14 cellular contexts compared by ENCODE assay signal in genomic region chr14:75675265-75675960, GRCh38. TPM values are rescaled to one million over a fixed set of nuclear protein-coding genes. Genes with fewer than 3 reads are reported as not detected.
DNase-seq lines count a peak whose midpoint lies in the region; ATAC-seq, FAIRE-seq and TF ChIP-seq lines count a peak whose summit lies in the region.
"Had no signal": no experiment of that assay in that cellular context is flagged by ENCODE, and none has a peak within 500 bp of the region (broad histone marks: within the 10 kb centered on the region; RNA-seq: fewer than 3 reads in every experiment).

No MANE protein-coding gene starts in this region.

- H3K27me3 ChIP-seq in DND-41 (ENCODE audit: insufficient read depth, low read length, poor library complexity) (no peaks in the 10 kb centered on the region), keratinocyte (ENCODE audit: control insufficient read depth, extremely low read depth, insufficient read depth, low read length) (no peaks in the 10 kb centered on the region)

- H3K9me1 ChIP-seq in keratinocyte (ENCODE audit: control insufficient read depth, extremely low read depth, insufficient read depth, low read length): no peaks in the 10 kb centered on the region

- H3K27ac Mint-ChIP-seq in activated naive CD4-positive, alpha-beta T cell treated with anti-CD3 and anti-CD28 coated beads, Interleukin-2, amount 10 ng/mL, durations not matched to agents 7 days and 5 days: no peak overlapping the region
- H3K27ac Mint-ChIP-seq: activated naive CD8-positive, alpha-beta T cell treated with anti-CD3 and anti-CD28 coated beads, Interleukin-2, amount 50 U/mL, for 24 hours; dendritic cell treated with granulocyte-macrophage colony-stimulating factor and Interleukin-4, amounts not matched to agents 40 ng/mL and 50 ng/mL, for 4 days had no signal

- peaks cover 2% of the 10 kb centered on the region for H3K4me1 Mint-ChIP-seq in activated naive CD4-positive, alpha-beta T cell treated with anti-CD3 and anti-CD28 coated beads, Interleukin-2, amount 10 ng/mL, durations not matched to agents 7 days and 5 days

- H3K9ac ChIP-seq in DND-41 (ENCODE audit: low read depth, low read length) (no peak overlapping the region), keratinocyte (ENCODE audit: control insufficient read depth, extremely low read depth, insufficient read depth, low read length) (no peak overlapping the region)

- H3K4me2 ChIP-seq in DND-41 (ENCODE audit: insufficient read depth, low read length) (no peak overlapping the region), keratinocyte (ENCODE audit: control insufficient read depth, extremely low read depth, insufficient read depth, low read depth, low read length) (peak overlapping the region; percentile 50)

- no peak overlapping the region for H3K4me3 Mint-ChIP-seq in activated naive CD4-positive, alpha-beta T cell treated with anti-CD3 and anti-CD28 coated beads, Interleukin-2, amount 10 ng/mL, durations not matched to agents 7 days and 5 days
- H3K4me3 Mint-ChIP-seq: activated naive CD8-positive, alpha-beta T cell treated with anti-CD3 and anti-CD28 coated beads, Interleukin-2, amount 50 U/mL, for 24 hours; dendritic cell treated with granulocyte-macrophage colony-stimulating factor and Interleukin-4, amounts not matched to agents 40 ng/mL and 50 ng/mL, for 4 days had no signal

- H3K9me3 ChIP-seq in DND-41 (ENCODE audit: insufficient read depth, low read length, severe bottlenecking) (no peaks in the 10 kb centered on the region), keratinocyte (ENCODE audit: control insufficient read depth, low read depth, low read length) (no peaks in the 10 kb centered on the region)

- H2AFZ ChIP-seq in DND-41 (ENCODE audit: low read depth, low read length) (no peak overlapping the region), keratinocyte (ENCODE audit: control insufficient read depth, low read length) (peak overlapping the region; percentile 38)

- no peaks in the 10 kb centered on the region; the same call in 1 of the 2 replicates for H3K4me1 ChIP-seq in DND-41 (ENCODE audit: insufficient read depth, low read length)
- H3K4me1 ChIP-seq in keratinocyte (ENCODE audit: control insufficient read depth, extremely low read depth, insufficient read depth, low read length): peaks cover 12% of the 10 kb centered on the region

- H4K20me1 ChIP-seq in DND-41 (ENCODE audit: insufficient read depth, low read length) (no peaks in the 10 kb centered on the region), keratinocyte (ENCODE audit: control insufficient read depth, extremely low read depth, insufficient read depth, low read length) (no peaks in the 10 kb centered on the region)

- H3K9me3 Mint-ChIP-seq in activated naive CD4-positive, alpha-beta T cell treated with anti-CD3 and anti-CD28 coated beads, Interleukin-2, amount 10 ng/mL, durations not matched to agents 7 days and 5 days: no peaks in the 10 kb centered on the region
- H3K9me3 Mint-ChIP-seq: dendritic cell treated with granulocyte-macrophage colony-stimulating factor and Interleukin-4, amounts not matched to agents 40 ng/mL and 50 ng/mL, for 4 days had no signal

- peak; percentile 59 for FAIRE-seq in keratinocyte (lab: Jason Lieb, UNC)
- FAIRE-seq in D721Med (lab: Jason Lieb, UNC): no peak

- TF ChIP-seq CTCF in DND-41 (IDR thresholded peaks at IDR 0.05; ENCODE audit: borderline replicate concordance, extremely low read depth, low read length, poor library complexity, severe bottlenecking) (peak; percentile 50), keratinocyte (optimal IDR thresholded peaks at IDR 0.05 in 1 of 3, IDR thresholded peaks at IDR 0.05 in 1 of 3, conservative IDR thresholded peaks at IDR 0.05 in 1 of 3; ENCODE audit: extremely low read depth in 1 of 3, insufficient read depth in 2 of 3, low read length in 3 of 3) (peak in 2 of 3 experiments; percentile 26 to 43), D721Med (IDR thresholded peaks at IDR 0.05; ENCODE audit: insufficient read depth, missing control alignments) (no peak)

- H3K36me3 ChIP-seq in DND-41 (ENCODE audit: insufficient read depth, low read length) (peaks cover 63% of the 10 kb centered on the region), keratinocyte (ENCODE audit: control insufficient read depth in 2 of 2, extremely low read depth in 1 of 2, insufficient read depth in 2 of 2, low read length in 2 of 2) (no peaks in the 10 kb centered on the region)

- CTCF ChIA-PET in activated naive CD4-positive, alpha-beta T cell treated with anti-CD3 and anti-CD28 coated beads, Interleukin-2, amount 10 ng/mL, durations not matched to agents 7 days and 5 days (lab: Charles Lee): no interaction called here

- no peak overlapping the region for H3K27ac ChIP-seq in DND-41 (ENCODE audit: low read length)
- H3K27ac ChIP-seq in keratinocyte (ENCODE audit: control insufficient read depth, insufficient read depth, low read length): peak overlapping the region; percentile 40

- DNase-seq in DND-41 (no peak), HT1080 (ENCODE audit: low read depth) (peak; percentile 11), amniotic epithelial cell (ENCODE audit: low read depth) (peak; percentile 28), keratinocyte (ENCODE audit: low read depth, low spot score) (no peak), D721Med (ENCODE audit: insufficient read length, low spot score) (no peak), HuH-7 (ENCODE audit: low spot score) (no peak)
- no peak for DNase-seq in activated T-cell treated with anti-CD3 and anti-CD28 coated beads, Interleukin-2, amount 50 U/mL, for 1 hour
- no peak for DNase-seq in activated naive CD4-positive, alpha-beta T cell treated with anti-CD3 and anti-CD28 coated beads, Interleukin-2, amount 10 ng/mL, durations not matched to agents 7 days and 5 days
- DNase-seq: activated naive CD8-positive, alpha-beta T cell treated with anti-CD3 and anti-CD28 coated beads, Interleukin-2, amount 50 U/mL, for 24 hours; C1 segment of cervical spinal cord; H7; NCI-H146; NCI-H69 had no signal

- peaks cover 31% of the 10 kb centered on the region for H3K36me3 Mint-ChIP-seq in activated naive CD4-positive, alpha-beta T cell treated with anti-CD3 and anti-CD28 coated beads, Interleukin-2, amount 10 ng/mL, durations not matched to agents 7 days and 5 days

- H3K4me3 ChIP-seq in DND-41 (ENCODE audit: low read depth in 1 of 2, low read length in 2 of 2) (no peak overlapping the region), keratinocyte (ENCODE audit: control insufficient read depth in 2 of 3, extremely low read depth in 1 of 3, insufficient read depth in 2 of 3, low read depth in 1 of 3, low read length in 3 of 3) (no peak overlapping the region)

- peak; percentile 78 for ATAC-seq in DND-41 (ENCODE audit: insufficient read depth, low read depth)
- ATAC-seq: activated naive CD8-positive, alpha-beta T cell treated with anti-CD3 and anti-CD28 coated beads, Interleukin-2, amount 50 U/mL, for 24 hours had no signal

- H3K79me2 ChIP-seq in DND-41 (ENCODE audit: insufficient read depth, low read length) (peaks cover 5% of the 10 kb centered on the region), keratinocyte (ENCODE audit: control insufficient read depth, insufficient read depth, low read length) (peaks cover 6% of the 10 kb centered on the region)

- dilution Hi-C loops in keratinocyte (cut with MboI; ENCODE audit: extremely low pct_ligation_motif_present, low sequenced_read_pairs): no loop called here

- H3K27me3 Mint-ChIP-seq in activated naive CD4-positive, alpha-beta T cell treated with anti-CD3 and anti-CD28 coated beads, Interleukin-2, amount 10 ng/mL, durations not matched to agents 7 days and 5 days: no peaks in the 10 kb centered on the region
- H3K27me3 Mint-ChIP-seq: activated naive CD8-positive, alpha-beta T cell treated with anti-CD3 and anti-CD28 coated beads, Interleukin-2, amount 50 U/mL, for 24 hours; dendritic cell treated with granulocyte-macrophage colony-stimulating factor and Interleukin-4, amounts not matched to agents 40 ng/mL and 50 ng/mL, for 4 days had no signal

RNA-seq across cellular contexts. Expression of gene TTLL5, which starts 14.4 kb away (rescaled TPM):
- total RNA-seq in HT1080 (2014; rRNA removed; shearing (Covaris generic)): 26.0 and 33.2 TPM in 2 replicates
- 16.8 and 20.7 TPM in 2 replicates for polyA plus RNA-seq in HT1080 (2015; cell fraction: cytosol; rRNA removed)
- polyA plus RNA-seq in HT1080 (2015; cell fraction: nucleus; rRNA removed): 16.8 and 19.0 TPM in 2 replicates
- polyA plus RNA-seq in keratinocyte: 14.0 to 20.7 TPM (median 16.7 TPM) in 3 replicates
- 15.3 TPM for polyA plus RNA-seq in keratinocyte (2011; ENCODE audit: low read depth)
- polyA plus RNA-seq in keratinocyte (2011; cell fraction: cytosol; rRNA removed): 15.1 and 18.7 TPM in 2 replicates
- polyA plus RNA-seq in keratinocyte (2011; cell fraction: nucleus; rRNA removed): 18.7 and 19.4 TPM in 2 replicates
- 7.6 and 19.6 TPM in 2 replicates for polyA plus RNA-seq in keratinocyte (2012; ENCODE audit: low replicate concordance)
- polyA minus RNA-seq in keratinocyte: 16.7 to 64.5 TPM (median 22.1 TPM) in 3 replicates
- 20.3 TPM for polyA minus RNA-seq in keratinocyte (2011; cell fraction: cytosol; rRNA and poly(A)+ RNA removed)
- 26.0 and 55.8 TPM in 2 replicates for polyA minus RNA-seq in keratinocyte (2011; cell fraction: nucleus; rRNA and poly(A)+ RNA removed)

RNA-seq across cellular contexts. Expression of gene ERG28, which starts 14.7 kb away (rescaled TPM):
- 11.9 and 15.2 TPM in 2 replicates for total RNA-seq in HT1080 (2014; rRNA removed; shearing (Covaris generic))
- polyA plus RNA-seq in HT1080 (2015; cell fraction: cytosol; rRNA removed): 16.9 and 17.9 TPM in 2 replicates
- polyA plus RNA-seq in HT1080 (2015; cell fraction: nucleus; rRNA removed): 4.9 and 6.1 TPM in 2 replicates
- 48.1 to 63.1 TPM (median 59.8 TPM) in 3 replicates for polyA plus RNA-seq in keratinocyte
- polyA plus RNA-seq in keratinocyte (2011; ENCODE audit: low read depth): 8.3 TPM
- 50.2 and 78.6 TPM in 2 replicates for polyA plus RNA-seq in keratinocyte (2011; cell fraction: cytosol; rRNA removed)
- 27.8 and 29.0 TPM in 2 replicates for polyA plus RNA-seq in keratinocyte (2011; cell fraction: nucleus; rRNA removed)
- polyA plus RNA-seq in keratinocyte (2012; ENCODE audit: low replicate concordance): 20.3 and 36.4 TPM in 2 replicates
- polyA minus RNA-seq in keratinocyte: 21.2 to 35.3 TPM (median 23.5 TPM) in 3 replicates
- 14.2 TPM for polyA minus RNA-seq in keratinocyte (2011; cell fraction: cytosol; rRNA and poly(A)+ RNA removed)
- polyA minus RNA-seq in keratinocyte (2011; cell fraction: nucleus; rRNA and poly(A)+ RNA removed): 5.5 and 7.6 TPM in 2 replicates

Comparison
In these comparisons a context has a peak if more than half of its experiments do, and no peak if none do; other contexts are left out.
1. DNase-seq: peak in HT1080 (single experiment) and amniotic epithelial cell (single experiment); none in DND-41 (single experiment), keratinocyte (single experiment), activated T-cell treated with anti-CD3 and anti-CD28 coated beads, Interleukin-2, amount 50 U/mL, for 1 hour (single experiment), D721Med (single experiment), activated naive CD4-positive, alpha-beta T cell treated with anti-CD3 and anti-CD28 coated beads, Interleukin-2, amount 10 ng/mL, durations not matched to agents 7 days and 5 days (single experiment) and HuH-7 (single experiment).